ENCODE assay signal across 8 cellular contexts in genomic region chr14:99518441-99519346, GRCh38. TPM values are rescaled to one million over a fixed set of nuclear protein-coding genes. Genes with fewer than 3 reads are reported as not detected.
A peak's percentile ranks its signal among the peaks of the same experiment; 100 is the strongest.
DNase-seq lines count a peak whose midpoint lies in the region; ATAC-seq and TF ChIP-seq lines count a peak whose summit lies in the region.

No MANE protein-coding gene starts in this region.

- no peak overlapping the region for H3K27ac ChIP-seq in OCI-LY3 (ENCODE audit: low read length)
- H3K27ac ChIP-seq in neutrophil = no peak overlapping the region
- H3K27ac ChIP-seq in testis = no peak overlapping the region

- 33 to 57% methylated on average over 6 to 21 of the region's 21 CpGs for WGBS in testis, 2 donors

- TF ChIP-seq POLR2A in testis (IDR thresholded peaks at IDR 0.05) = no peak

- intact Hi-C loops in testis (cut with DNase I; ENCODE audit: low total_unique reads) = loop anchor here (2.0 kb wide), 1 partner anchor 110 kb away; no protein-coding TSS in a partner anchor

- H3K4me3 ChIP-seq in BE2C (ENCODE audit: low read depth, low read length) = no peak overlapping the region
- H3K4me3 ChIP-seq in OCI-LY3 (ENCODE audit: low read length) = 0 out of 2 replicates have a peak overlapping the region, but pooled peaks have one; percentile 29
- no peak overlapping the region for H3K4me3 ChIP-seq in fibroblast of mammary gland (ENCODE audit: control insufficient read depth, low read depth, low read length)
- H3K4me3 ChIP-seq in neutrophil (ENCODE audit: low read depth in 1 of 2, low read length in 1 of 2) = no peak overlapping the region
- no peak overlapping the region for H3K4me3 ChIP-seq in testis

- peak; percentile 93 for TF ChIP-seq CTCF in BE2C (IDR thresholded peaks at IDR 0.05; ENCODE audit: low read depth, low read length)
- TF ChIP-seq CTCF in OCI-LY3 (IDR thresholded peaks at IDR 0.05; ENCODE audit: low read depth, low read length) = peak; percentile 86
- peak; percentile 80 for TF ChIP-seq CTCF in fibroblast of mammary gland (conservative IDR thresholded peaks at IDR 0.05; ENCODE audit: control insufficient read depth, insufficient read depth, low read depth, low read length)
- TF ChIP-seq CTCF in neutrophil (IDR thresholded peaks at IDR 0.05) = peak; percentile 87
- TF ChIP-seq CTCF in testis (IDR thresholded peaks at IDR 0.05) = peak; percentile 91 to 98 (median 95)

- no peaks in the 10 kb centered on the region for H3K79me2 ChIP-seq in OCI-LY3 (ENCODE audit: low read length)

- no peak overlapping the region for H3K9ac ChIP-seq in OCI-LY3 (ENCODE audit: low read length)

- H3K27me3 ChIP-seq in BE2C (no peaks in the 10 kb centered on the region), OCI-LY3 (ENCODE audit: low read depth, low read length) (no peaks in the 10 kb centered on the region), neutrophil (no peaks in the 10 kb centered on the region), testis (no peaks in the 10 kb centered on the region)

- ATAC-seq in HG03571 (IDR thresholded peaks at IDR 0.05; ENCODE audit: unreplicated experiment) = peak; percentile 55

- H3K4me1 ChIP-seq in BE2C (peaks cover 4% of the 10 kb centered on the region), OCI-LY3 (ENCODE audit: low read length) (peaks cover 24% of the 10 kb centered on the region), neutrophil (ENCODE audit: control insufficient read depth in 1 of 2, insufficient read depth in 1 of 2, low read depth in 1 of 2, low read length in 1 of 2) (no peaks in the 10 kb centered on the region), testis (peaks cover 22% of the 10 kb centered on the region)

- H3K9me3 ChIP-seq in BE2C (no peaks in the 10 kb centered on the region), OCI-LY3 (ENCODE audit: insufficient read depth, low read length) (no peaks in the 10 kb centered on the region), neutrophil (no peaks in the 10 kb centered on the region), testis (no peaks in the 10 kb centered on the region)

- no peaks in the 10 kb centered on the region for H4K20me1 ChIP-seq in OCI-LY3 (ENCODE audit: insufficient read depth, low read length)

- peak overlapping the region; percentile 58 for H3K4me2 ChIP-seq in OCI-LY3 (ENCODE audit: low read length)

- H2AFZ ChIP-seq in OCI-LY3 (ENCODE audit: low read depth, low read length) = no peak overlapping the region; the same call in 1 of the 2 replicates

- peaks cover 53% of the 10 kb centered on the region for H3K36me3 ChIP-seq in BE2C
- H3K36me3 ChIP-seq in OCI-LY3 (replicated peaks; ENCODE audit: low read depth, low read length) = no peaks in the 10 kb centered on the region
- peaks cover 6% of the 10 kb centered on the region for H3K36me3 ChIP-seq in neutrophil
- H3K36me3 ChIP-seq in testis (ENCODE audit: low read depth, missing control alignments) = no peaks in the 10 kb centered on the region

- DNase-seq in BE2C (peak; percentile 79), GM19238 (ENCODE audit: insufficient read length, low spot score) (peak; percentile 87), fibroblast of mammary gland (ENCODE audit: low read depth) (peak; percentile 36), testis (peak; percentile 77)
- DNase-seq in activated T-cell treated with anti-CD3 and anti-CD28 coated beads, Interleukin-2, amount 50 U/mL, for 1 hour = peak; percentile 88

RNA-seq across cellular contexts. Expression of gene CCNK, which starts 37.5 kb away (rescaled TPM):
- polyA plus RNA-seq in BE2C (2012; ENCODE audit: insufficient read depth, insufficient read length, low read depth) = 59.7 TPM
- 10 to 100 TPM; 69.1 to 73.1 TPM for total RNA-seq in testis
- 134 TPM for polyA plus RNA-seq in testis (ENCODE audit: insufficient read depth, low read depth, low replicate concordance)

RNA-seq across cellular contexts. Expression of gene SETD3, which starts 38.0 kb away (rescaled TPM):
- polyA plus RNA-seq in BE2C (2012; ENCODE audit: insufficient read depth, insufficient read length, low read depth) = 46.4 TPM
- 100 to 1,000 TPM; 135 to 160 TPM for total RNA-seq in testis
- polyA plus RNA-seq in testis (ENCODE audit: insufficient read depth, low read depth, low replicate concordance) = 186 TPM

Comparison
In these comparisons a context has a peak if more than half of its experiments do, and no peak if none do; other contexts are left out.
1. DNase-seq: peak in every context shown above with its lines; median percentile 88 in activated T-cell treated with anti-CD3 and anti-CD28 coated beads, Interleukin-2, amount 50 U/mL, for 1 hour; 87 in GM19238; 79 in BE2C; 77 in testis; 36 in fibroblast of mammary gland.